Comparison of ENCODE assay signal across 25 cellular contexts in genomic region chr3:130457681-130458080, GRCh38. TPM values are rescaled to one million over a fixed set of nuclear protein-coding genes. Genes with fewer than 3 reads are reported as not detected.
DNase-seq lines count a peak whose midpoint lies in the region; ATAC-seq and TF ChIP-seq lines count a peak whose summit lies in the region.
"Had no signal": no experiment of that assay in that cellular context is flagged by ENCODE, and none has a peak within 500 bp of the region (broad histone marks: within the 10 kb centered on the region; RNA-seq: fewer than 3 reads in every experiment).

No MANE protein-coding gene starts in this region.

- no peak for TF ChIP-seq CTCF in nephron (IDR thresholded peaks at IDR 0.05; ENCODE audit: unreplicated experiment in 3 of 3)
- no peak for TF ChIP-seq CTCF in BE2C (IDR thresholded peaks at IDR 0.05; ENCODE audit: low read depth, low read length)
- TF ChIP-seq CTCF in CD8-positive, alpha-beta T cell (IDR thresholded peaks at IDR 0.05): no peak

- no peaks in the 10 kb centered on the region for H3K36me3 Mint-ChIP-seq in nephron (ENCODE audit: low read depth)
- H3K36me3 Mint-ChIP-seq in CD8-positive, alpha-beta T cell: no peaks in the 10 kb centered on the region
- H3K36me3 Mint-ChIP-seq: CD14-positive monocyte; CD8-positive, alpha-beta memory T cell had no signal

- no peak overlapping the region for H3K4me3 Mint-ChIP-seq in nephron
- H3K4me3 Mint-ChIP-seq in CD8-positive, alpha-beta T cell: no peak overlapping the region
- H3K4me3 Mint-ChIP-seq: CD14-positive monocyte; CD8-positive, alpha-beta memory T cell had no signal

- in situ Hi-C loops in ACHN (cut with HindIII; ENCODE audit: low pct_ligation_motif_present, low pct_unique_long_range_greater_than_20kb, low sequenced_read_pairs): no loop called here

- POLR2A ChIA-PET in CD8-positive, alpha-beta T cell (lab: Charles Lee): interaction anchor here (0.6 kb wide), 1 partner anchor 1740 kb away, joined by 3 read pairs; no protein-coding TSS in a partner anchor

- H3K27ac ChIP-seq in CD8-positive, alpha-beta T cell (ENCODE audit: low read depth, low read length): no peak overlapping the region
- H3K27ac ChIP-seq: BLaER1 had no signal

- H3K27me3 Mint-ChIP-seq in nephron (ENCODE audit: low read depth): no peaks in the 10 kb centered on the region
- H3K27me3 Mint-ChIP-seq in CD8-positive, alpha-beta T cell (ENCODE audit: low read depth): no peaks in the 10 kb centered on the region

- H3K36me3 ChIP-seq in adipocyte (ENCODE audit: control insufficient read depth, insufficient read depth, low read length, severe bottlenecking) (no peaks in the 10 kb centered on the region), BE2C (no peaks in the 10 kb centered on the region)
- H3K36me3 ChIP-seq in CD8-positive, alpha-beta T cell (ENCODE audit: insufficient read depth, low read length): no peaks in the 10 kb centered on the region
- H3K36me3 ChIP-seq: BLaER1, HAP-1 had no signal

- H3K4me1 ChIP-seq in adipocyte (ENCODE audit: control insufficient read depth, insufficient read depth, low read length) (no peaks in the 10 kb centered on the region), BE2C (peaks cover 8% of the 10 kb centered on the region)
- H3K4me1 ChIP-seq in CD8-positive, alpha-beta T cell (ENCODE audit: insufficient read depth, low read length): no peaks in the 10 kb centered on the region
- H3K4me1 ChIP-seq: BLaER1, HAP-1 had no signal

- intact Hi-C loops in CD8-positive, alpha-beta T cell (cut with DNase I, micrococcal nuclease): no loop called here

- H3K4me1 Mint-ChIP-seq in nephron: peaks cover 13% of the 10 kb centered on the region
- H3K4me1 Mint-ChIP-seq in CD8-positive, alpha-beta T cell (ENCODE audit: low read depth): no peaks in the 10 kb centered on the region
- H3K4me1 Mint-ChIP-seq: CD14-positive monocyte; CD8-positive, alpha-beta memory T cell had no signal

- no peak for ATAC-seq in CD8-positive, alpha-beta T cell
- ATAC-seq: GM12878, K562 had no signal

- H3K9me3 Mint-ChIP-seq in nephron: peaks cover 2% of the 10 kb centered on the region
- H3K9me3 Mint-ChIP-seq in CD8-positive, alpha-beta T cell: peaks cover 2% of the 10 kb centered on the region
- H3K9me3 Mint-ChIP-seq: CD8-positive, alpha-beta memory T cell had no signal

- no peak overlapping the region for H3K4me3 ChIP-seq in adipocyte (ENCODE audit: low read length)
- no peak overlapping the region for H3K4me3 ChIP-seq in BE2C (ENCODE audit: low read depth, low read length)
- no peak overlapping the region for H3K4me3 ChIP-seq in CD8-positive, alpha-beta T cell (ENCODE audit: low read depth, low read length)
- H3K4me3 ChIP-seq: BLaER1, GM12878, HAP-1, K562 had no signal

- H3K27me3 ChIP-seq in adipocyte (replicated peaks; ENCODE audit: control insufficient read depth, insufficient read depth, low read length) (no peaks in the 10 kb centered on the region), BE2C (no peaks in the 10 kb centered on the region)
- H3K27me3 ChIP-seq in CD8-positive, alpha-beta T cell (ENCODE audit: insufficient read depth, low read length): peaks cover 6% of the 10 kb centered on the region
- H3K27me3 ChIP-seq: BLaER1 had no signal

- H3K9ac ChIP-seq in adipocyte (ENCODE audit: low read length): no peak overlapping the region
- H3K9ac ChIP-seq: BLaER1 had no signal

- CTCF ChIA-PET in CD8-positive, alpha-beta T cell (lab: Charles Lee): no interaction called here

- peak overlapping the region in 2 of 3 experiments; percentile 14 to 15 for H3K27ac Mint-ChIP-seq in nephron
- no peak overlapping the region for H3K27ac Mint-ChIP-seq in CD8-positive, alpha-beta T cell
- H3K27ac Mint-ChIP-seq: CD14-positive monocyte; CD8-positive, alpha-beta memory T cell had no signal

- no peaks in the 10 kb centered on the region for H3K9me3 ChIP-seq in adipocyte (ENCODE audit: control insufficient read depth, low read length)
- no peaks in the 10 kb centered on the region for H3K9me3 ChIP-seq in BE2C
- no peaks in the 10 kb centered on the region for H3K9me3 ChIP-seq in CD8-positive, alpha-beta T cell (ENCODE audit: low read length)
- H3K9me3 ChIP-seq: BLaER1, HAP-1 had no signal

- DNase-seq in HS-5 (ENCODE audit: low read depth) (peak; percentile 4), adipocyte (ENCODE audit: low read depth) (peak; percentile 77), fibroblast of gingiva (ENCODE audit: low read depth) (peak; percentile 19), superior temporal gyrus (ENCODE audit: extremely low spot score) (no peak), BE2C (no peak), ACHN (no peak)
- no peak for DNase-seq in CD8-positive, alpha-beta T cell
- DNase-seq: AML-193; CD8-positive, alpha-beta memory T cell; COR-L47; DMS 273 treated with DMSO at 0.1 percent for 48 hours; DMS53; DND-41; EL; IMR-90 had no signal

RNA-seq across cellular contexts. Expression of gene COL6A6, which starts 59.3 kb away (rescaled TPM):
- polyA plus RNA-seq in BE2C (2012; ENCODE audit: insufficient read depth, insufficient read length, low read depth): 0.22 TPM
- not detected for total RNA-seq in CD8-positive, alpha-beta T cell
- total RNA-seq: A172; CD8-positive, alpha-beta memory T cell; G401; GM12878; H4; HT1080; IMR-90 had no signal
- polyA plus RNA-seq: CD14-positive monocyte; CD8-positive, alpha-beta memory T cell; IMR-90 had no signal

Comparison
In these comparisons a context has a peak if more than half of its experiments do, and no peak if none do; other contexts are left out.
1. DNase-seq: peak in HS-5 (single experiment), adipocyte (single experiment) and fibroblast of gingiva (single experiment); none in superior temporal gyrus (single experiment), BE2C (single experiment), ACHN (single experiment) and CD8-positive, alpha-beta T cell (0 of 7).